24 cellular contexts compared by ENCODE assay signal in the genomic region with DNA sequence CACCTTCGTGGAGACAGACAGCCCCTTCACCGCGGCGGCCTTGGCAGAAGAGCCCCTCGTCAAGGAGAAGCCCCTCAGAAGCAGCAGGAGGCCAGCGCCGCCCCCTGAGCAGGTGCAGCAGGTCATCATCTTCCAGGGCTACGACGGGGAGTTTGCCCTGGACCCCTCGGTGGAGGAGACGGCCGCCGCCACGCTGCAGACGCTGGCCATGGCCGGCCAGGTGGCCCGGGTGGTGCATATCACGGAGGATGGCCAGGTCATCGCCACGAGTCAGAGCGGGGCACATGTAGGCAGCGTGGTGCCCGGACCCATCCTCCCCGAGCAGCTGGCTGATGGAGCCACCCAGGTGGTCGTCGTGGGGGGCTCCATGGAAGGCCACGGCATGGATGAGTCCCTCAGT.
"Had no signal": no experiment of that assay in that cellular context is flagged by ENCODE, and none has a peak within 500 bp of the region (broad histone marks: within the 10 kb centered on the region; RNA-seq: fewer than 3 reads in every experiment).

No MANE protein-coding gene starts in this region.

- DNase-seq: dorsolateral prefrontal cortex; effector CD4-positive, alpha-beta T cell; foreskin keratinocyte; heart left ventricle; left cardiac atrium; mesendoderm; nucleus accumbens; sigmoid colon; stimulated activated CD4-positive, alpha-beta T cell treated with anti-CD3 and anti-CD28 coated beads, Interleukin-2, amount 100 ng/mL, for 24 hours; stimulated activated CD4-positive, alpha-beta T cell treated with anti-CD3 and anti-CD28 coated beads, Interleukin-4, amount 100 ng/mL, for 24 hours; stimulated activated naive CD4-positive, alpha-beta T cell treated with Interleukin-2 at 50 U/mL for 16 hours; transverse colon had no signal

- H3K27ac ChIP-seq: dorsolateral prefrontal cortex, epithelial cell of prostate, esophagus muscularis mucosa, foreskin keratinocyte, gastroesophageal sphincter, heart left ventricle, hepatocyte, left lung, neural progenitor cell, prostate gland, right atrium auricular region, sigmoid colon, suprapubic skin, transverse colon, vagina had no signal

- H3K9me3 ChIP-seq: esophagus muscularis mucosa, gastroesophageal sphincter, heart left ventricle, left lung, prostate gland, right atrium auricular region, sigmoid colon, suprapubic skin, transverse colon, vagina had no signal

- H3K27me3 ChIP-seq: dorsolateral prefrontal cortex, esophagus muscularis mucosa, foreskin keratinocyte, gastroesophageal sphincter, heart left ventricle, hepatocyte, left lung, neural progenitor cell, right atrium auricular region, sigmoid colon, suprapubic skin, transverse colon, vagina had no signal

- H2AFZ ChIP-seq: hepatocyte, neural progenitor cell had no signal

- H3K9ac ChIP-seq: neural progenitor cell had no signal

- H3K4me3 ChIP-seq: dorsolateral prefrontal cortex, esophagus muscularis mucosa, gastroesophageal sphincter, heart left ventricle, hepatocyte, left lung, neural progenitor cell, prostate gland, right atrium auricular region, sigmoid colon, suprapubic skin, transverse colon, vagina had no signal

- H3K36me3 ChIP-seq: neural progenitor cell, prostate gland had no signal

- H3K4me2 ChIP-seq: hepatocyte, neural progenitor cell had no signal

- H3K4me1 ChIP-seq: esophagus muscularis mucosa, foreskin keratinocyte, gastroesophageal sphincter, heart left ventricle, left lung, neural progenitor cell, prostate gland, right atrium auricular region, sigmoid colon, suprapubic skin, transverse colon, vagina had no signal

- ATAC-seq: foreskin keratinocyte; gastroesophageal sphincter; left cardiac atrium; left lung; natural killer cell treated with Interleukin-12 subunit alpha and Interleukin-12 subunit beta and Interleukin-15 and Interleukin-18, amount 100 ng/mL, for 72 hours; stimulated activated effector memory CD8-positive, alpha-beta T cell treated with anti-CD3 and anti-CD28 coated beads, Interleukin-12 subunit alpha, Interleukin-12 subunit beta, amount 100 ng/mL, for 72 hours had no signal
